8 cellular contexts compared by ENCODE assay signal in the genomic region with DNA sequence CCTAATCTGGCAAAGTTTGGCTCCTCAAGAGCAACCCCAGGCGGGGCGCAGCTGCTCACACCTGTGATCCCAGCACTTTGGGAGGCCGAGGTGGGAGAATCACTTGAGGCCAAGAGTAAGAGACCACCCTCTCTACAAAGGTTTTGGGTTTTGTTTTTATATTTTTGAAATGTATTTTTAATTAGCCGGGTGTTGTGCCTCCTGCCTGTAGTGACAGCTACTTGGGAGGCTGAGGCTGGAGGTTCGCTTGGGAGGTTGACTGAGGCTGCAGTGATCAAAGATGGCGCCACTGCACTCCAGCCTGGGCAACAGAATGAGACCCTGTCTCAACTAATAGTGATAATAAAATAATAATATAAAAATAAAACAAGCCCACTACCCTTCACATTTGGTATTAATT. TPM values are rescaled to one million over a fixed set of nuclear protein-coding genes. Genes with fewer than 3 reads are reported as not detected.
DNase-seq lines count a peak whose midpoint lies in the region; ATAC-seq and TF ChIP-seq lines count a peak whose summit lies in the region.

No MANE protein-coding gene starts in this region.

- WGBS in esophagus muscularis mucosa: 50% methylated on average over 6 of the region's 6 CpGs

- H3K9me3 ChIP-seq in DOHH2 (ENCODE audit: control insufficient read depth, insufficient read depth, low read length) (no peaks in the 10 kb centered on the region), Peyer's patch (no peaks in the 10 kb centered on the region), esophagus muscularis mucosa (no peaks in the 10 kb centered on the region)

- intact Hi-C loops in esophagus muscularis mucosa (cut with DNase I): loop anchor here (5.0 to 10.0 kb wide), 4 partner anchors 72 to 170 kb away; a partner anchor contains a TSS

- H3K27ac Mint-ChIP-seq in progenitor cell of endocrine pancreas: peak overlapping the region; percentile 77

- H3K4me3 ChIP-seq in DOHH2 (ENCODE audit: low read length) (peak overlapping the region; percentile 72), Peyer's patch (peak overlapping the region; percentile 51 to 82 (median 72)), esophagus muscularis mucosa (peak overlapping the region; percentile 58 to 83 (median 65))

- DNase-seq in Peyer's patch (no peak), esophagus muscularis mucosa (ENCODE audit: extremely low spot score) (no peak), progenitor cell of endocrine pancreas (ENCODE audit: low spot score, unreplicated experiment) (no peak), left lobe of liver (ENCODE audit: low spot score) (no peak), amniotic stem cell (lab: John Stamatoyannopoulos, UW) (no peak), SKM-1 treated with dmso at 0.1 percent for 144 hours (lab: John Stamatoyannopoulos, UW; ENCODE audit: unreplicated experiment) (no peak)

- no peaks in the 10 kb centered on the region for H3K36me3 Mint-ChIP-seq in progenitor cell of endocrine pancreas (ENCODE audit: insufficient read depth)

- ATAC-seq in left lobe of liver (no peak), HG03521 (IDR thresholded peaks at IDR 0.05; ENCODE audit: unreplicated experiment) (no peak)

- no peak for TF ChIP-seq EP300 in esophagus muscularis mucosa (IDR thresholded peaks at IDR 0.05)

- peaks cover 41% of the 10 kb centered on the region for H3K79me2 ChIP-seq in DOHH2 (ENCODE audit: control insufficient read depth, low read length)

- H3K9me2 ChIP-seq in DOHH2 (replicated peaks; ENCODE audit: control insufficient read depth, low read length): no peaks in the 10 kb centered on the region

- no peak for TF ChIP-seq POLR2A in Peyer's patch (IDR thresholded peaks at IDR 0.05)
- no peak for TF ChIP-seq POLR2A in esophagus muscularis mucosa (IDR thresholded peaks at IDR 0.05; ENCODE audit: low read depth)

- H3K4me1 ChIP-seq in DOHH2 (ENCODE audit: control insufficient read depth, low read length): peaks cover 31% of the 10 kb centered on the region
- peaks cover 4 to 37% (median 19%) of the 10 kb centered on the region in 4 donors for H3K4me1 ChIP-seq in Peyer's patch
- H3K4me1 ChIP-seq in esophagus muscularis mucosa: peaks cover 33 to 41% (median 37%) of the 10 kb centered on the region in 4 donors

- 0 out of 2 replicates have a peak overlapping the region, but pooled peaks have one; percentile 8 for H3K27ac ChIP-seq in DOHH2 (ENCODE audit: low read depth, low read length)
- H3K27ac ChIP-seq in Peyer's patch: peak overlapping the region; percentile 78 to 90 (median 79)
- H3K27ac ChIP-seq in esophagus muscularis mucosa (replicated peaks in 1 of 4): peak overlapping the region; percentile 80 to 88 (median 85)

- peaks cover 28% of the 10 kb centered on the region for H3K4me1 Mint-ChIP-seq in progenitor cell of endocrine pancreas (ENCODE audit: low read depth)

- H3K36me3 ChIP-seq in DOHH2 (ENCODE audit: control insufficient read depth, low read length) (peaks cover 19% of the 10 kb centered on the region), Peyer's patch (no peaks in the 10 kb centered on the region), esophagus muscularis mucosa (no peaks in the 10 kb centered on the region)

- H3K27me3 Mint-ChIP-seq in progenitor cell of endocrine pancreas: peaks cover 4% of the 10 kb centered on the region

- no peaks in the 10 kb centered on the region for H3K27me3 ChIP-seq in DOHH2 (ENCODE audit: control insufficient read depth, low read length)
- no peaks in the 10 kb centered on the region for H3K27me3 ChIP-seq in Peyer's patch
- H3K27me3 ChIP-seq in esophagus muscularis mucosa: no peaks in the 10 kb centered on the region

- peak overlapping the region; percentile 65 for H3K4me3 Mint-ChIP-seq in progenitor cell of endocrine pancreas (ENCODE audit: low read depth)

- TF ChIP-seq CTCF in DOHH2 (IDR thresholded peaks at IDR 0.05; ENCODE audit: low read depth, low read length, poor library complexity, severe bottlenecking): no peak
- no peak for TF ChIP-seq CTCF in Peyer's patch (IDR thresholded peaks at IDR 0.05)
- no peak for TF ChIP-seq CTCF in esophagus muscularis mucosa (IDR thresholded peaks at IDR 0.05)
- TF ChIP-seq CTCF in progenitor cell of endocrine pancreas (IDR thresholded peaks at IDR 0.05; ENCODE audit: unreplicated experiment): no peak

- H4K20me1 ChIP-seq in DOHH2 (ENCODE audit: control insufficient read depth, insufficient read depth, low read depth, low read length): peaks cover 16% of the 10 kb centered on the region

- peak overlapping the region; percentile 66 for H3K4me2 ChIP-seq in DOHH2 (ENCODE audit: low read length)

- H3K9me3 Mint-ChIP-seq in progenitor cell of endocrine pancreas (ENCODE audit: low read depth): no peaks in the 10 kb centered on the region

- H3F3A ChIP-seq in DOHH2 (ENCODE audit: control insufficient read depth, insufficient read depth): peaks cover 21% of the 10 kb centered on the region

RNA-seq across cellular contexts. Expression of a gene that starts 0.8 kb away (rescaled TPM):
- total RNA-seq in Peyer's patch: 100 to 1,000 TPM; 125 to 139 (median 130) TPM
- 10 to 100 TPM; 67.9 to 84.7 (median 73.3) TPM for total RNA-seq in esophagus muscularis mucosa
- 159 and 171 TPM in 2 replicates for total RNA-seq in progenitor cell of endocrine pancreas
- 44.3 TPM for total RNA-seq in left lobe of liver

Comparison
In these comparisons a context has a peak if more than half of its experiments do, and no peak if none do; other contexts are left out.
1. H3K27ac ChIP-seq: peak in every context shown above with its lines; median percentile 85 in esophagus muscularis mucosa; 79 in Peyer's patch; 8 in DOHH2.